8 cellular contexts compared by ENCODE assay signal in the genomic region with DNA sequence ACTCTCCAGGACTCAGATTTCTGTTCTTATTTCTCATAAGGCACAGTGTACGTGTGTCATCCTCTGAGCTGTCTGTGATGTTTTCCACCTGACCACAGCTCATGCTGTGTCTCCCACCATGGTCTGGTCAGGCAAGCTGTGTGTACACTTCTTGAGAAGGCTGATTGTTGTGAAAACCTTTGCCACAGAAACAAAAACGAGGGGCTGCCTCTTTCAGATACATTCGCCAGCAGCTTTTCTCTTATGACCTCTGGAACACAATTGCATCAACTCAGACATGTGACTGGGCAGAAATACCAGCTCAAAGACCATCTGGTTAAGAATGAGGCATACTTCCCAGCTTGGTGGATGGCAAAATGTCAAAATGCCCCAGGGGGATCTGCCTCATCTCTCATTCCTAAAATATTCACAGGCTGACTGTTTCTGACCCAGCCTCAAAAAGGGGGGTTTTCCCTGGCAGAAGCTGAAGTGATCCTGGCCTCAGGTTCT. TPM values are rescaled to one million over a fixed set of nuclear protein-coding genes. Genes with fewer than 3 reads are reported as not detected.
DNase-seq lines count a peak whose midpoint lies in the region; ATAC-seq and TF ChIP-seq lines count a peak whose summit lies in the region.
"Had no signal": no experiment of that assay in that cellular context is flagged by ENCODE, and none has a peak within 500 bp of the region (broad histone marks: within the 10 kb centered on the region; RNA-seq: fewer than 3 reads in every experiment).

No MANE protein-coding gene starts in this region.

- H3K27ac ChIP-seq in foreskin keratinocyte, result peak overlapping the region; percentile 72
- no peak overlapping the region for H3K27ac ChIP-seq in upper lobe of left lung
- no peak overlapping the region for H3K27ac ChIP-seq in esophagus squamous epithelium

- peak; percentile 38 for DNase-seq in GOT3 (lab: John Stamatoyannopoulos, UW)
- peak; percentile 93 for DNase-seq in SK-MEL-5 (ENCODE audit: low read depth, low spot score)
- DNase-seq in foreskin keratinocyte, result peak; percentile 96 to 99
- DNase-seq in upper lobe of left lung, result no peak
- DNase-seq in ecto neural progenitor cell (ENCODE audit: low spot score), result no peak
- DNase-seq in esophagus squamous epithelium (lab: John Stamatoyannopoulos, UW), result no peak
- DNase-seq: NCI-H510A treated with DMSO at 0.1 percent for 48 hours had no signal

- no peaks in the 10 kb centered on the region for H3K27me3 ChIP-seq in foreskin keratinocyte
- H3K27me3 ChIP-seq in upper lobe of left lung, result no peaks in the 10 kb centered on the region
- H3K27me3 ChIP-seq in esophagus squamous epithelium, result no peaks in the 10 kb centered on the region

- in situ Hi-C loops in SK-MEL-5 (cut with HindIII; ENCODE audit: low pct_unique_long_range_greater_than_20kb, low sequenced_read_pairs), result no loop called here

- H3K4me1 ChIP-seq in foreskin keratinocyte (peaks cover 16% of the 10 kb centered on the region), upper lobe of left lung (no peaks in the 10 kb centered on the region), esophagus squamous epithelium (no peaks in the 10 kb centered on the region)

- no peak for TF ChIP-seq POLR2A in upper lobe of left lung (IDR thresholded peaks at IDR 0.05)
- no peak for TF ChIP-seq POLR2A in esophagus squamous epithelium (IDR thresholded peaks at IDR 0.05)

- H3K4me3 ChIP-seq in upper lobe of left lung (no peak overlapping the region), esophagus squamous epithelium (no peak overlapping the region)

- 72 to 82% methylated on average over 3 of the region's 3 CpGs for WGBS in upper lobe of left lung, 2 donors
- 33 to 39% methylated on average over 3 of the region's 3 CpGs for WGBS in esophagus squamous epithelium, 2 donors

- intact Hi-C loops in esophagus squamous epithelium (cut with DNase I), result no loop called here

- peak; percentile 93 for ATAC-seq in foreskin keratinocyte
- ATAC-seq in upper lobe of left lung (ENCODE audit: low FRiP score in 2 of 2), result peak; percentile 27 to 63
- no peak for ATAC-seq in GM21515 (IDR thresholded peaks at IDR 0.05; ENCODE audit: unreplicated experiment)

- H3K9me3 ChIP-seq in upper lobe of left lung (no peaks in the 10 kb centered on the region), esophagus squamous epithelium (no peaks in the 10 kb centered on the region)

- TF ChIP-seq CTCF in foreskin keratinocyte (conservative IDR thresholded peaks at IDR 0.05) (no peak), upper lobe of left lung (IDR thresholded peaks at IDR 0.05) (no peak), esophagus squamous epithelium (IDR thresholded peaks at IDR 0.05) (no peak)

- H3K36me3 ChIP-seq in upper lobe of left lung (no peaks in the 10 kb centered on the region), esophagus squamous epithelium (no peaks in the 10 kb centered on the region)

- no peak for TF ChIP-seq EP300 in upper lobe of left lung (IDR thresholded peaks at IDR 0.05)

RNA-seq across cellular contexts. Expression of a gene that starts 46.1 kb away (rescaled TPM):
- 20.3 and 25.4 TPM in 2 replicates for total RNA-seq in SK-MEL-5 (2014; rRNA removed; shearing (Covaris generic))
- 28.5 and 31.1 TPM in 2 replicates for polyA plus RNA-seq in SK-MEL-5 (2015; cell fraction: cytosol; rRNA removed)
- polyA plus RNA-seq in SK-MEL-5 (2015; cell fraction: nucleus; rRNA removed), result 12.6 and 22.1 TPM in 2 replicates
- total RNA-seq in foreskin keratinocyte (35.8 and 38.1 TPM in 2 replicates), upper lobe of left lung (10 to 100 TPM in 4 of 6 donors, 1 to 10 TPM in 2; 6.3 to 56.0 (median 36.5) TPM), esophagus squamous epithelium (10 to 100 TPM; 13.6 to 39.3 (median 23.0) TPM)
- 54.7 and 57.7 TPM in 2 replicates for polyA plus RNA-seq in foreskin keratinocyte

Comparison
In these comparisons a context has a peak if more than half of its experiments do, and no peak if none do; other contexts are left out.
1. DNase-seq: peak in GOT3 (single experiment), SK-MEL-5 (single experiment) and foreskin keratinocyte (2 of 2); none in upper lobe of left lung (0 of 2), ecto neural progenitor cell (single experiment) and esophagus squamous epithelium (single experiment).